19 cellular contexts compared by ENCODE assay signal in the genomic region with DNA sequence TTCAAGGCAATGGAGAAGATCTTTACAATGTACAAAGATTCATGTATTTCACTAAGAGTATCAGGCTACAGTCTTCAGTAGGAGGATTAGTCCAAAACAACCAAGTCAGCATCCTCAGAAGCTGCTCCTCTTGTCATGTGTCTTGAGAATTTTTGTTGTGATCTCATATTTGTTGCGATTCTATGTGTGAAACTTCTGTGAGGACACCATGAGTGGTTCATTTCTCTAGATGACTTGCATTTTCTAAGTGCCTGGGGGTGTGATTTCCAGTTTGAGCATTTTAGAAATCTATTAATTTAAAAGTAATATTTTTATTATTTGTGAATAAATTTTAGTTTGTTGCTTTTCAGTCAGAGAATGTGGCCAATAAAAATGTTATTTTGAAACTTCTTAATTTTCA.
DNase-seq lines count a peak whose midpoint lies in the region; ATAC-seq, FAIRE-seq and TF ChIP-seq lines count a peak whose summit lies in the region.
"Had no signal": no experiment of that assay in that cellular context is flagged by ENCODE, and none has a peak within 500 bp of the region (broad histone marks: within the 10 kb centered on the region; RNA-seq: fewer than 3 reads in every experiment).

No MANE protein-coding gene starts in this region.

- no TSS peak for BruUV-seq in HepG2 (replicated peaks; lab: Mats Ljungman, UMichigan)
- BruUV-seq in GM12878 (replicated peaks; lab: Mats Ljungman, UMichigan), result no TSS peak

- 33% methylated on average over 1 of the region's 1 CpG for WGBS in HepG2 (ENCODE audit: low lambda C conversion rate)
- 72% methylated on average over 1 of the region's 1 CpG for WGBS in right lobe of liver (ENCODE audit: insufficient coverage, low coverage, low lambda C conversion rate, missing lambda C conversion rate)
- WGBS in GM12878 (ENCODE audit: insufficient coverage, insufficient replicate concordance, low lambda C conversion rate, missing lambda C conversion rate), result 7% methylated on average over 1 of the region's 1 CpG
- WGBS in esophagus muscularis mucosa, result 93% methylated on average over 1 of the region's 1 CpG

- intact Hi-C loops in HepG2 (cut with micrococcal nuclease; ENCODE audit: unreplicated experiment), result no loop called here
- intact Hi-C loops in right lobe of liver (cut with DNase I), result no loop called here
- intact Hi-C loops in GM12878 (cut with micrococcal nuclease; ENCODE audit: unreplicated experiment), result no loop called here
- intact Hi-C loops in esophagus muscularis mucosa (cut with DNase I), result no loop called here
- intact Hi-C loops in left ventricle myocardium inferior (cut with micrococcal nuclease), result no loop called here

- H2AFZ ChIP-seq in HepG2 (ENCODE audit: low read length), result no peak overlapping the region
- H2AFZ ChIP-seq in GM12878 (ENCODE audit: control insufficient read depth, low read depth, low read length), result no peak overlapping the region

- DNase-seq in HepG2 (ENCODE audit: low spot score) (no peak), right lobe of liver (no peak), GM12878 (ENCODE audit: low read depth, low spot score) (no peak), esophagus muscularis mucosa (ENCODE audit: extremely low spot score) (no peak), AG08396 (ENCODE audit: low spot score) (no peak), left ventricle myocardium inferior (no peak), iPS-NIHi11 (ENCODE audit: low spot score) (no peak)
- DNase-seq: CD4-positive, CD25-positive, alpha-beta regulatory T cell; DMS53; GF-D8 had no signal

- H3K9ac ChIP-seq in HepG2 (ENCODE audit: insufficient read depth, low read depth, low read length) (no peak overlapping the region), GM12878 (ENCODE audit: control insufficient read depth, insufficient read depth, low read length) (no peak overlapping the region)
- H3K9ac ChIP-seq: BLaER1 treated with 17β-estradiol and CSF1 and Interleukin-3, amounts not matched to agents 10 nM and 100 nM; KMS-11 had no signal

- in situ Hi-C loops in HepG2 (cut with HindIII; ENCODE audit: extremely low pct_ligation_motif_present, low pct_unique_long_range_greater_than_20kb) (no loop called here), GM12878 (cut with MboI) (no loop called here)

- H4K20me1 ChIP-seq in HepG2 (ENCODE audit: insufficient read depth, low read length) (no peaks in the 10 kb centered on the region), GM12878 (ENCODE audit: control insufficient read depth, insufficient read depth) (no peaks in the 10 kb centered on the region)
- H4K20me1 ChIP-seq: BLaER1 treated with 17β-estradiol and CSF1 and Interleukin-3, amounts not matched to agents 10 nM and 100 nM had no signal

- H3K27ac ChIP-seq in HepG2 (ENCODE audit: extremely low read length, insufficient read depth, low read length), result no peak overlapping the region
- H3K27ac ChIP-seq in right lobe of liver, result no peak overlapping the region
- H3K27ac ChIP-seq in GM12878 (ENCODE audit: control insufficient read depth, insufficient read depth), result no peak overlapping the region
- no peak overlapping the region for H3K27ac ChIP-seq in esophagus muscularis mucosa (replicated peaks in 1 of 4)
- no peak overlapping the region for H3K27ac ChIP-seq in left ventricle myocardium inferior (replicated peaks)
- H3K27ac ChIP-seq: 22Rv1; BLaER1 treated with 17β-estradiol and CSF1 and Interleukin-3, amounts not matched to agents 10 nM and 100 nM; HL-60; KMS-11 had no signal

- TF ChIP-seq RAD21 in HepG2 (CRISPR knock-in tag; IDR thresholded peaks at IDR 0.05), result no peak
- no peak for TF ChIP-seq RAD21 in GM12878 (IDR thresholded peaks at IDR 0.05; ENCODE audit: insufficient read depth, low read depth, low read length)

- SMC1A ChIA-PET in GM12878 (lab: Charles Lee; ENCODE audit: uncharacterized antibody, unreplicated experiment), result no interaction called here

- CTCF ChIA-PET in HepG2 (lab: Yijun Ruan, JAX; ENCODE audit: low intra/inter-chr PET ratio, low total read pairs), result no interaction called here
- CTCF ChIA-PET in GM12878 (lab: Yijun Ruan, JAX), result no interaction called here

- no peaks in the 10 kb centered on the region for H3K36me3 ChIP-seq in HepG2 (replicated peaks in 1 of 2; ENCODE audit: control insufficient read depth in 1 of 2, insufficient read depth in 2 of 2, low read length in 2 of 2)
- H3K36me3 ChIP-seq in right lobe of liver, result no peaks in the 10 kb centered on the region
- no peaks in the 10 kb centered on the region for H3K36me3 ChIP-seq in GM12878 (ENCODE audit: control insufficient read depth in 2 of 2, insufficient read depth in 2 of 2, low read length in 1 of 2)
- no peaks in the 10 kb centered on the region for H3K36me3 ChIP-seq in esophagus muscularis mucosa
- no peaks in the 10 kb centered on the region for H3K36me3 ChIP-seq in left ventricle myocardium inferior
- H3K36me3 ChIP-seq: BLaER1 treated with 17β-estradiol and CSF1 and Interleukin-3, amounts not matched to agents 10 nM and 100 nM had no signal

- RAD21 ChIA-PET in GM12878 (lab: Charles Lee; ENCODE audit: unreplicated experiment), result interaction anchor here (0.6 kb wide), 1 partner anchor 40 kb away, joined by 3 read pairs; no protein-coding TSS in a partner anchor

- FAIRE-seq in HepG2 (lab: Jason Lieb, UNC), result no peak
- FAIRE-seq in GM12878 (lab: Jason Lieb, UNC), result no peak
- FAIRE-seq: GM12891, GM19239, H54 had no signal

- H3K27me3 ChIP-seq in HepG2 (ENCODE audit: control insufficient read depth in 1 of 2, insufficient read depth in 2 of 2, low read length in 2 of 2), result no peaks in the 10 kb centered on the region
- no peaks in the 10 kb centered on the region for H3K27me3 ChIP-seq in right lobe of liver
- no peaks in the 10 kb centered on the region for H3K27me3 ChIP-seq in GM12878 (replicated peaks in 1 of 2; ENCODE audit: control insufficient read depth in 2 of 2, insufficient read depth in 2 of 2, low read length in 1 of 2)
- no peaks in the 10 kb centered on the region for H3K27me3 ChIP-seq in esophagus muscularis mucosa
- no peaks in the 10 kb centered on the region for H3K27me3 ChIP-seq in left ventricle myocardium inferior (ENCODE audit: low read depth)
- H3K27me3 ChIP-seq: BLaER1 treated with 17β-estradiol and CSF1 and Interleukin-3, amounts not matched to agents 10 nM and 100 nM had no signal

- POLR2A ChIA-PET in HepG2 (lab: Yijun Ruan, JAX) (no interaction called here), GM12878 (lab: Charles Lee) (no interaction called here)

- no peak overlapping the region for H3K4me3 ChIP-seq in HepG2 (replicated peaks in 1 of 3; ENCODE audit: insufficient read depth in 1 of 3, low read depth in 2 of 3, low read length in 3 of 3)
- H3K4me3 ChIP-seq in right lobe of liver, result no peak overlapping the region
- no peak overlapping the region for H3K4me3 ChIP-seq in GM12878
- no peak overlapping the region for H3K4me3 ChIP-seq in esophagus muscularis mucosa
- no peak overlapping the region for H3K4me3 ChIP-seq in left ventricle myocardium inferior
- H3K4me3 ChIP-seq: BLaER1 treated with 17β-estradiol and CSF1 and Interleukin-3, amounts not matched to agents 10 nM and 100 nM had no signal

- no peak for TF ChIP-seq EP300 in HepG2 (IDR thresholded peaks at IDR 0.05; ENCODE audit: low read depth in 2 of 2, low read length in 2 of 2)
- TF ChIP-seq EP300 in HepG2 (CRISPR knock-in tag; IDR thresholded peaks at IDR 0.05; ENCODE audit: borderline replicate concordance), result no peak
- TF ChIP-seq EP300 in GM12878 (IDR thresholded peaks at IDR 0.05; ENCODE audit: borderline replicate concordance in 1 of 2, control insufficient read depth in 1 of 2, low read depth in 2 of 2, low read length in 2 of 2), result no peak
- TF ChIP-seq EP300 in esophagus muscularis mucosa (IDR thresholded peaks at IDR 0.05), result no peak

- H3K4me2 ChIP-seq in HepG2 (ENCODE audit: low read depth, low read length) (no peak overlapping the region), GM12878 (ENCODE audit: control insufficient read depth, insufficient read depth) (no peak overlapping the region)
- H3K4me2 ChIP-seq: BLaER1 treated with 17β-estradiol and CSF1 and Interleukin-3, amounts not matched to agents 10 nM and 100 nM; KMS-11 had no signal

- peaks cover 5% of the 10 kb centered on the region; the same call in 1 of the 2 replicates for H3K4me1 ChIP-seq in HepG2 (ENCODE audit: insufficient read depth, low read length)
- no peaks in the 10 kb centered on the region for H3K4me1 ChIP-seq in right lobe of liver
- H3K4me1 ChIP-seq in GM12878 (ENCODE audit: control insufficient read depth, insufficient read depth, low read length), result no peaks in the 10 kb centered on the region
- no peaks in the 10 kb centered on the region for H3K4me1 ChIP-seq in esophagus muscularis mucosa
- no peaks in the 10 kb centered on the region for H3K4me1 ChIP-seq in left ventricle myocardium inferior
- H3K4me1 ChIP-seq: BLaER1 treated with 17β-estradiol and CSF1 and Interleukin-3, amounts not matched to agents 10 nM and 100 nM had no signal

- H3K9me3 ChIP-seq in HepG2 (ENCODE audit: low read length), result no peaks in the 10 kb centered on the region
- no peaks in the 10 kb centered on the region for H3K9me3 ChIP-seq in right lobe of liver
- no peaks in the 10 kb centered on the region for H3K9me3 ChIP-seq in GM12878 (replicated peaks; ENCODE audit: control insufficient read depth, insufficient read depth, low read length)
- H3K9me3 ChIP-seq in esophagus muscularis mucosa, result no peaks in the 10 kb centered on the region
- no peaks in the 10 kb centered on the region for H3K9me3 ChIP-seq in left ventricle myocardium inferior (replicated peaks)

- H3K79me2 ChIP-seq in HepG2 (ENCODE audit: insufficient read depth, low read length), result no peaks in the 10 kb centered on the region
- no peaks in the 10 kb centered on the region for H3K79me2 ChIP-seq in GM12878 (ENCODE audit: control insufficient read depth, insufficient read depth, low read length)

- TF ChIP-seq POLR2A in HepG2 (IDR thresholded peaks at IDR 0.05; ENCODE audit: insufficient read depth in 1 of 2, low read depth in 2 of 2, low read length in 2 of 2), result no peak
- no peak for TF ChIP-seq POLR2A in right lobe of liver (IDR thresholded peaks at IDR 0.05)
- TF ChIP-seq POLR2A in GM12878 (IDR thresholded peaks at IDR 0.05; ENCODE audit: low read depth, low read length), result no peak
- TF ChIP-seq POLR2A in esophagus muscularis mucosa (IDR thresholded peaks at IDR 0.05; ENCODE audit: low read depth), result no peak

- no peak for ATAC-seq in HepG2
- ATAC-seq in right lobe of liver, result no peak
- peak; percentile 64 for ATAC-seq in HG03432 (IDR thresholded peaks at IDR 0.05; ENCODE audit: unreplicated experiment)
- ATAC-seq in GM12878, result peak; percentile 38
- ATAC-seq: HCT116 had no signal

- TF ChIP-seq CTCF in HepG2 (CRISPR knock-in tag; IDR thresholded peaks at IDR 0.05) (no peak), right lobe of liver (IDR thresholded peaks at IDR 0.05) (no peak), GM12878 (IDR thresholded peaks at IDR 0.05 in 2 of 3, conservative IDR thresholded peaks at IDR 0.05 in 1 of 3; ENCODE audit: control insufficient read depth in 2 of 3, extremely low read depth in 1 of 3, insufficient read depth in 1 of 3, low read depth in 3 of 3, low read length in 3 of 3) (no peak), esophagus muscularis mucosa (IDR thresholded peaks at IDR 0.05) (no peak), left ventricle myocardium inferior (IDR thresholded peaks at IDR 0.05; ENCODE audit: borderline replicate concordance) (no peak)

TF ChIP-seq in HepG2, 621 proteins besides CTCF, POLR2A, EP300 and RAD21 (continues in another document):
- no peak for TF ChIP-seq ZNF564 (CRISPR knock-in tag; IDR thresholded peaks at IDR 0.05)

TF ChIP-seq in GM12878, 131 proteins besides CTCF, POLR2A, EP300 and RAD21 (continues in another document):
- TF ChIP-seq NBN (IDR thresholded peaks at IDR 0.05), result no peak

Comparison
In these comparisons a context has a peak if more than half of its experiments do, and no peak if none do; other contexts are left out.
1. ATAC-seq: peak in HG03432 (single experiment) and GM12878 (single experiment); none in HepG2 (single experiment) and right lobe of liver (0 of 4).